In the genomic region with DNA sequence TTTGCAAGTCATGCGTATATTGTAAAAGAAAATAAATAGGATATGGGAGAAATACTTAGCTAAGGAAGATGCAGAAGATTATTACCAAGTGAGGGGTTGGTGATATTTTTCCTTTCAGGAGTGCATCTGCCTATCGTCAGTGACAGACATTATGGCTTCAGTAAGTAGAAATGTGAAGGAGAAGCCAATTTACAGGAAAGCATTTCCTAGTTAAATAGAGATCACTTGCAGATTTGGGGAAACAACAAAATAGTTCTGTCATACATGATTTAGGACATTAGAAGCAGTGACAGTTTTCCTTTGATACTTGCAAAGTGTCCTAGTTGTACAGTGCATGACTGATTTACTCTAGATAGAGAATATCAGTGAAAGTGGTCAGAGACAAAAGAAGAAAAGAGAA, we compare ENCODE assay signal across 22 cellular contexts.
"Had no signal": no experiment of that assay in that cellular context is flagged by ENCODE, and none has a peak within 500 bp of the region (broad histone marks: within the 10 kb centered on the region; RNA-seq: fewer than 3 reads in every experiment).

No MANE protein-coding gene starts in this region.

- H3K4me1 ChIP-seq: esophagus muscularis mucosa, foreskin keratinocyte, gastroesophageal sphincter, heart left ventricle, left lung, lower lobe of right lung had no signal

- H3K27me3 ChIP-seq: esophagus muscularis mucosa, foreskin keratinocyte, gastroesophageal sphincter, heart left ventricle, left lung had no signal

- H3K9me3 ChIP-seq: lower lobe of right lung, mucosa of descending colon had no signal

- H3K4me1 Mint-ChIP-seq: naive B cell; naive thymus-derived CD8-positive, alpha-beta T cell had no signal

- H3K4me3 Mint-ChIP-seq: mesothelial cell of epicardium; naive B cell; naive thymus-derived CD8-positive, alpha-beta T cell had no signal

- H3K36me3 Mint-ChIP-seq: mesothelial cell of epicardium; naive B cell; naive thymus-derived CD8-positive, alpha-beta T cell had no signal

- H3K27me3 Mint-ChIP-seq: naive B cell had no signal

- H3K4me3 ChIP-seq: coronary artery, dorsolateral prefrontal cortex, esophagus muscularis mucosa, gastroesophageal sphincter, heart left ventricle, left lung, lower lobe of right lung, mucosa of descending colon had no signal

- H3K27ac ChIP-seq: coronary artery, dorsolateral prefrontal cortex, esophagus muscularis mucosa, foreskin keratinocyte, gastroesophageal sphincter, heart left ventricle, left lung, lower lobe of right lung had no signal

- DNase-seq: dermis blood vessel endothelial cell; dorsolateral prefrontal cortex; effector CD4-positive, alpha-beta T cell; effector memory CD4-positive, alpha-beta T cell; foreskin keratinocyte; heart left ventricle; hippocampal formation; left cardiac atrium; left lung; left ventricle myocardium superior; lower lobe of right lung; mesenchymal stem cell; naive B cell; naive thymus-derived CD8-positive, alpha-beta T cell had no signal

- H3K36me3 ChIP-seq: esophagus muscularis mucosa, gastroesophageal sphincter, heart left ventricle, left lung, lower lobe of right lung had no signal

- ATAC-seq: foreskin keratinocyte; gastroesophageal sphincter; heart left ventricle; left cardiac atrium; left lung; left ventricle myocardium superior; lower lobe of right lung; naive thymus-derived CD8-positive, alpha-beta T cell had no signal

- FAIRE-seq: frontal cortex, islet of Langerhans, keratinocyte had no signal

- H3K27ac Mint-ChIP-seq: mesothelial cell of epicardium; naive B cell; naive thymus-derived CD8-positive, alpha-beta T cell had no signal
